8 cellular contexts compared by ENCODE assay signal in genomic region chr4:54228064-54228527, GRCh38. TPM values are rescaled to one million over a fixed set of nuclear protein-coding genes. Genes with fewer than 3 reads are reported as not detected.
DNase-seq lines count a peak whose midpoint lies in the region; ATAC-seq, FAIRE-seq and TF ChIP-seq lines count a peak whose summit lies in the region.

No MANE protein-coding gene starts in this region.

- TF ChIP-seq CTCF in H9 (conservative IDR thresholded peaks at IDR 0.05) (peak; percentile 92), bronchial epithelial cell (IDR thresholded peaks at IDR 0.05; ENCODE audit: insufficient read depth, low read length, severe bottlenecking) (peak; percentile 95), kidney epithelial cell (IDR thresholded peaks at IDR 0.05; ENCODE audit: insufficient read depth, low read length, poor library complexity, severe bottlenecking) (peak; percentile 91)

- H2BK20ac ChIP-seq in H9 (ENCODE audit: low read depth, low read length, poor library complexity, severe bottlenecking), result no peak overlapping the region

- no peak overlapping the region for H4K8ac ChIP-seq in H9 (replicated peaks; ENCODE audit: insufficient read length, low read depth, low read length)

- FAIRE-seq in bronchial epithelial cell (lab: Jason Lieb, UNC), result no peak

- H3K9me3 Mint-ChIP-seq in H9, result peaks cover 1 to 9% of the 10 kb centered on the region in 2 experiments; a peak in 3 of 5 replicates

- H3K36me3 Mint-ChIP-seq in H9 (ENCODE audit: insufficient read depth in 1 of 3, low read depth in 3 of 3), result no peaks in the 10 kb centered on the region

- H3K23me2 ChIP-seq in H9 (ENCODE audit: insufficient read length, low read depth, low read length, poor library complexity, severe bottlenecking), result peaks cover 41% of the 10 kb centered on the region

- H3K14ac ChIP-seq in H9 (ENCODE audit: insufficient read depth, low read length), result no peak overlapping the region

- H4K91ac ChIP-seq in H9 (ENCODE audit: insufficient read length, low read depth, low read length), result no peak overlapping the region

- peak overlapping the region; percentile 62 to 81 for H3K4me3 Mint-ChIP-seq in H9

- peak overlapping the region; percentile 89 for H3K4me2 ChIP-seq in H9 (ENCODE audit: insufficient read depth, insufficient read length, low read length)

- no peak overlapping the region for H2BK5ac ChIP-seq in H9 (ENCODE audit: insufficient read length, low read length)

- no peak overlapping the region for H3K27ac ChIP-seq in H9 (ENCODE audit: insufficient read length, low read depth, low read length)

- H3K79me2 ChIP-seq in H9 (ENCODE audit: insufficient read depth, low read length), result no peaks in the 10 kb centered on the region

- H3K79me1 ChIP-seq in H9 (ENCODE audit: insufficient read depth, low read depth, low read length, poor library complexity, severe bottlenecking), result no peaks in the 10 kb centered on the region

- H3K4me3 ChIP-seq in bronchial epithelial cell (ENCODE audit: low read depth, low read length), result peak overlapping the region; percentile 37
- peak overlapping the region; percentile 32 for H3K4me3 ChIP-seq in kidney epithelial cell (ENCODE audit: low read depth, low read length)

- H4K5ac ChIP-seq in H9 (ENCODE audit: insufficient read length, low read depth, low read length), result no peak overlapping the region

- no peaks in the 10 kb centered on the region for H3K9me3 ChIP-seq in H9 (ENCODE audit: control insufficient read depth, low read depth, low read length)

- no peak overlapping the region for H2AK5ac ChIP-seq in H9 (ENCODE audit: insufficient read length, low read length)

- no peak overlapping the region for H3K4ac ChIP-seq in H9 (ENCODE audit: low read depth, low read length)

- H3K23ac ChIP-seq in H9 (ENCODE audit: insufficient read length, low read depth, low read length), result no peak overlapping the region

- no peaks in the 10 kb centered on the region for H4K20me1 ChIP-seq in H9 (ENCODE audit: control insufficient read depth, insufficient read depth, insufficient read length)

- ATAC-seq in HG03460 (IDR thresholded peaks at IDR 0.05; ENCODE audit: unreplicated experiment) (no peak), HG02970 (IDR thresholded peaks at IDR 0.05; ENCODE audit: low FRiP score, unreplicated experiment) (no peak)

- H3K27me3 Mint-ChIP-seq in H9 (ENCODE audit: low read depth), result peaks cover 97% of the 10 kb centered on the region

- no peak overlapping the region for H3K27ac Mint-ChIP-seq in H9

- H3K4me1 Mint-ChIP-seq in H9, result peaks cover 48 to 65% of the 10 kb centered on the region in 2 experiments

- H3K56ac ChIP-seq in H9 (ENCODE audit: insufficient read length, low read depth, low read length), result no peak overlapping the region

- no peak overlapping the region for H2BK12ac ChIP-seq in H9 (ENCODE audit: insufficient read length, low read depth, low read length)

- H3T11ph ChIP-seq in H9 (ENCODE audit: low read length), result no peak overlapping the region

- H3K27me3 ChIP-seq in H9 (ENCODE audit: insufficient read depth, low read length) (peaks cover 80% of the 10 kb centered on the region), bronchial epithelial cell (ENCODE audit: control insufficient read depth, insufficient read depth, low read length) (peaks cover 35% of the 10 kb centered on the region), kidney epithelial cell (ENCODE audit: control insufficient read depth, insufficient read depth, low read length) (peaks cover 82% of the 10 kb centered on the region)

- H3K9ac ChIP-seq in H9 (ENCODE audit: extremely low read depth, insufficient read length, low read length), result no peak overlapping the region

- no peak overlapping the region for H2AFZ ChIP-seq in H9 (ENCODE audit: low read length)

- peak; percentile 24 for DNase-seq in DMS153 treated with DMSO at 0.1 percent for 48 hours (lab: John Stamatoyannopoulos, UW; ENCODE audit: unreplicated experiment)
- peak; percentile 84 for DNase-seq in H9
- DNase-seq in RPMI7951 (ENCODE audit: low read depth), result peak; percentile 70
- peak; percentile 46 for DNase-seq in bronchial epithelial cell (ENCODE audit: low read depth)
- DNase-seq in kidney epithelial cell (ENCODE audit: low read depth), result no peak
- peak; percentile 46 to 69 for DNase-seq in stimulated activated CD4-positive, alpha-beta T cell treated with anti-CD3 and anti-CD28 coated beads, Interleukin-2, amount 100 ng/mL, for 24 hours

- no CpG with 5 or more reads among the region's 29 CpGs for WGBS in H9 (ENCODE audit: extremely low coverage, insufficient read length, low lambda C conversion rate)

- H2BK120ac ChIP-seq in H9 (ENCODE audit: low read depth, low read length, poor library complexity, severe bottlenecking), result no peak overlapping the region

- H3K36me3 ChIP-seq in bronchial epithelial cell (ENCODE audit: control insufficient read depth, insufficient read depth, low read length), result no peaks in the 10 kb centered on the region
- H3K36me3 ChIP-seq in kidney epithelial cell (ENCODE audit: control insufficient read depth, insufficient read depth, low read length), result no peaks in the 10 kb centered on the region

- H3K4me1 ChIP-seq in H9 (ENCODE audit: insufficient read depth, low read length), result no peaks in the 10 kb centered on the region; the same call in 1 of the 2 replicates

- H2BK15ac ChIP-seq in H9 (ENCODE audit: low read depth, low read length), result no peak overlapping the region

- H3K18ac ChIP-seq in H9 (ENCODE audit: insufficient read length, low read depth, low read length), result no peak overlapping the region

RNA-seq across cellular contexts. Expression of gene PDGFRA, which starts 1.0 kb away (rescaled TPM):
- total RNA-seq in H9 (2021) (6.6 and 6.8 TPM in 2 replicates), bronchial epithelial cell (0.26 and 2.1 TPM in 2 replicates), kidney epithelial cell (0.34 and 2.1 TPM in 2 replicates)
- total RNA-seq in RPMI7951 (2014; rRNA removed; shearing (Covaris generic)), result 16.9 and 18.0 TPM in 2 replicates
